In genomic region chr17:15945493-15946209, GRCh38 we compare ENCODE assay signal across 8 cellular contexts. TPM values are rescaled to one million over a fixed set of nuclear protein-coding genes. Genes with fewer than 3 reads are reported as not detected.
A peak's percentile ranks its signal among the peaks of the same experiment; 100 is the strongest.
DNase-seq lines count a peak whose midpoint lies in the region; ATAC-seq, FAIRE-seq and TF ChIP-seq lines count a peak whose summit lies in the region.

No MANE protein-coding gene starts in this region.

- H3K4me3 Mint-ChIP-seq in dendritic cell treated with granulocyte-macrophage colony-stimulating factor and Interleukin-4, amounts not matched to agents 40 ng/mL and 50 ng/mL, for 4 days, result peak overlapping the region; percentile 78

- peak overlapping the region; percentile 36 to 60 (median 54) for H3K4me3 ChIP-seq in Peyer's patch
- peak overlapping the region; percentile 50 for H3K4me3 ChIP-seq in mesodermal cell (ENCODE audit: extremely low read depth, insufficient read depth, low read length, poor library complexity, severe bottlenecking)
- peak overlapping the region; percentile 52 to 64 for H3K4me3 ChIP-seq in testis

- H3K27ac ChIP-seq in Peyer's patch, result peak overlapping the region in 3 of 4 donors; percentile 3 to 26 (median 17)
- H3K27ac ChIP-seq in mesodermal cell (ENCODE audit: low read depth, low read length, severe bottlenecking), result no peak overlapping the region
- no peak overlapping the region for H3K27ac ChIP-seq in testis

- H3K27ac Mint-ChIP-seq in dendritic cell treated with granulocyte-macrophage colony-stimulating factor and Interleukin-4, amounts not matched to agents 40 ng/mL and 50 ng/mL, for 4 days, result peak overlapping the region; percentile 83

- peaks cover 9% of the 10 kb centered on the region for H3K27me3 Mint-ChIP-seq in dendritic cell treated with granulocyte-macrophage colony-stimulating factor and Interleukin-4, amounts not matched to agents 40 ng/mL and 50 ng/mL, for 4 days

- intact Hi-C loops in dendritic cell treated with granulocyte-macrophage colony-stimulating factor and Interleukin-4, amounts not matched to agents 40 ng/mL and 50 ng/mL, for 4 days (cut with micrococcal nuclease), result loop anchor here (2.0 kb wide), 1 partner anchor 53 kb away; the partner anchor contains the start of genes TTC19 and ZSWIM7
- intact Hi-C loops in testis (cut with DNase I; ENCODE audit: low total_unique reads), result no loop called here

- H3K9me3 ChIP-seq in Peyer's patch (no peaks in the 10 kb centered on the region), mesodermal cell (ENCODE audit: control insufficient read depth, low read length) (no peaks in the 10 kb centered on the region), testis (no peaks in the 10 kb centered on the region)

- peaks cover 62% of the 10 kb centered on the region for H3K4me1 Mint-ChIP-seq in dendritic cell treated with granulocyte-macrophage colony-stimulating factor and Interleukin-4, amounts not matched to agents 40 ng/mL and 50 ng/mL, for 4 days (ENCODE audit: low read depth)

- ATAC-seq in HG03439 (IDR thresholded peaks at IDR 0.05; ENCODE audit: unreplicated experiment), result no peak

- no peak for TF ChIP-seq POLR2A in GM12891 (IDR thresholded peaks at IDR 0.05; ENCODE audit: low read depth, low read length)
- no peak for TF ChIP-seq POLR2A in Peyer's patch (IDR thresholded peaks at IDR 0.05)
- TF ChIP-seq POLR2A in testis (IDR thresholded peaks at IDR 0.05), result no peak

- H3K4me1 ChIP-seq in Peyer's patch (peaks cover 4 to 35% (median 16%) of the 10 kb centered on the region in 4 donors), mesodermal cell (ENCODE audit: control insufficient read depth, insufficient read depth, low read length, poor library complexity, severe bottlenecking) (no peaks in the 10 kb centered on the region), testis (peaks cover 5% of the 10 kb centered on the region)

- FAIRE-seq in GM12891 (lab: Jason Lieb, UNC), result peak; percentile 47

- 9 to 11% methylated on average over 63 of the region's 68 CpGs for WGBS in mesodermal cell (ENCODE audit: insufficient coverage in 2 of 2), 2 experiments
- WGBS in testis, 2 donors, result 2 to 7% methylated on average over 6 to 66 of the region's 68 CpGs

- H3K36me3 Mint-ChIP-seq in dendritic cell treated with granulocyte-macrophage colony-stimulating factor and Interleukin-4, amounts not matched to agents 40 ng/mL and 50 ng/mL, for 4 days (ENCODE audit: low read depth), result peaks cover 24% of the 10 kb centered on the region

- no peaks in the 10 kb centered on the region for H3K27me3 ChIP-seq in Peyer's patch
- H3K27me3 ChIP-seq in testis, result no peaks in the 10 kb centered on the region

- no peak for TF ChIP-seq CTCF in Peyer's patch (IDR thresholded peaks at IDR 0.05)
- TF ChIP-seq CTCF in testis (IDR thresholded peaks at IDR 0.05), result no peak

- no peaks in the 10 kb centered on the region for H3K36me3 ChIP-seq in Peyer's patch
- no peaks in the 10 kb centered on the region for H3K36me3 ChIP-seq in mesodermal cell (ENCODE audit: control insufficient read depth, insufficient read depth, low read length)
- H3K36me3 ChIP-seq in testis (ENCODE audit: low read depth, missing control alignments), result no peaks in the 10 kb centered on the region

- DNase-seq in GM12891 (ENCODE audit: insufficient read length, low spot score) (no peak), Peyer's patch (peak in 1 of 3 donors; percentile 64), testis (no peak), DMS153 (lab: John Stamatoyannopoulos, UW) (no peak), NCI-H2081 (lab: John Stamatoyannopoulos, UW) (no peak)

- peaks cover 4% of the 10 kb centered on the region for H3K9me3 Mint-ChIP-seq in dendritic cell treated with granulocyte-macrophage colony-stimulating factor and Interleukin-4, amounts not matched to agents 40 ng/mL and 50 ng/mL, for 4 days

TF ChIP-seq in GM12891, 5 proteins besides CTCF, POLR2A, EP300 and RAD21:
- no peak for TF ChIP-seq SPI1 (IDR thresholded peaks at IDR 0.05; ENCODE audit: low read depth, low read length)
- TF ChIP-seq TAF1 (IDR thresholded peaks at IDR 0.05; ENCODE audit: low read depth, low read length), result no peak
- TF ChIP-seq POLR2AphosphoS5 (IDR thresholded peaks at IDR 0.05; ENCODE audit: low read depth, low read length), result no peak
- no peak for TF ChIP-seq POU2F2 (IDR thresholded peaks at IDR 0.05; ENCODE audit: low read depth, low read length)
- TF ChIP-seq PAX5 (IDR thresholded peaks at IDR 0.05; ENCODE audit: insufficient read depth, low read length, severe bottlenecking), result no peak

RNA-seq across cellular contexts. Expression of gene ADORA2B, which starts 0.7 kb away (rescaled TPM):
- 0.50 TPM for polyA plus RNA-seq in GM12891 (2012; ENCODE audit: low read depth, missing spikeins)
- total RNA-seq in Peyer's patch (10 to 100 TPM in 2 of 4 donors, 1 to 10 TPM in 2; 7.2 to 16.5 (median 11.6) TPM), testis (1 to 10 TPM; 2.3 to 2.5 TPM)
- 4.0 TPM for polyA plus RNA-seq in mesodermal cell (2013, experiment 1 of 2)
- polyA plus RNA-seq in mesodermal cell (2013, experiment 2 of 2), result 4.2 TPM
- polyA plus RNA-seq in testis (ENCODE audit: insufficient read depth, low read depth, low replicate concordance), result 1.6 TPM

RNA-seq across cellular contexts. Expression of gene ZSWIM7, which starts 53.9 kb away (rescaled TPM):
- 10.2 TPM for polyA plus RNA-seq in GM12891 (2012; ENCODE audit: low read depth, missing spikeins)
- total RNA-seq in Peyer's patch (10 to 100 TPM in 3 of 4 donors, 1 to 10 TPM in 1; 7.7 to 21.5 (median 12.9) TPM), testis (10 to 100 TPM; 17.0 to 20.1 TPM)
- polyA plus RNA-seq in mesodermal cell (2013, experiment 1 of 2), result 48.1 TPM
- 48.6 TPM for polyA plus RNA-seq in mesodermal cell (2013, experiment 2 of 2)
- polyA plus RNA-seq in testis (ENCODE audit: insufficient read depth, low read depth, low replicate concordance), result 36.2 TPM

RNA-seq across cellular contexts. Expression of gene TTC19, which starts 54.0 kb away (rescaled TPM):
- polyA plus RNA-seq in GM12891 (2012; ENCODE audit: low read depth, missing spikeins), result 16.2 TPM
- total RNA-seq in Peyer's patch (100 to 1,000 TPM in 1 of 4 donors, 10 to 100 TPM in 3; 75.1 to 130 (median 92.0) TPM), testis (10 to 100 TPM; 74.1 to 91.2 TPM)
- polyA plus RNA-seq in mesodermal cell (2013, experiment 1 of 2), result 28.6 TPM
- 29.1 TPM for polyA plus RNA-seq in mesodermal cell (2013, experiment 2 of 2)
- 17.8 TPM for polyA plus RNA-seq in testis (ENCODE audit: insufficient read depth, low read depth, low replicate concordance)

Comparison
In these comparisons a context has a peak if more than half of its experiments do, and no peak if none do; other contexts are left out.
1. H3K27ac ChIP-seq: peak in Peyer's patch (3 of 4); none in mesodermal cell (single experiment) and testis (0 of 2).
2. Peak in every context shown above with its lines, with median percentiles within 50 percentile points of each other: H3K4me3 ChIP-seq.